ENCODE assay signal across 8 cellular contexts in genomic region chr12:124456652-124457152, GRCh38.
DNase-seq lines count a peak whose midpoint lies in the region; ATAC-seq and TF ChIP-seq lines count a peak whose summit lies in the region.

No MANE protein-coding gene starts in this region.

- H3K79me2 ChIP-seq in DOHH2 (ENCODE audit: control insufficient read depth, low read length) (no peaks in the 10 kb centered on the region), neural progenitor cell (ENCODE audit: low read depth) (peaks cover 4% of the 10 kb centered on the region), mesendoderm (ENCODE audit: control insufficient read depth, insufficient read depth, low read length) (peaks cover 2% of the 10 kb centered on the region)

- H3K27me3 ChIP-seq in DOHH2 (ENCODE audit: control insufficient read depth, low read length): no peaks in the 10 kb centered on the region
- no peaks in the 10 kb centered on the region for H3K27me3 ChIP-seq in neural progenitor cell
- no peaks in the 10 kb centered on the region for H3K27me3 ChIP-seq in endodermal cell (ENCODE audit: control insufficient read depth, insufficient read depth, low read length, poor library complexity, severe bottlenecking)
- H3K27me3 ChIP-seq in mesendoderm (ENCODE audit: insufficient read depth, low read length, poor library complexity): no peaks in the 10 kb centered on the region

- H3K4me2 ChIP-seq in DOHH2 (ENCODE audit: low read length): peak overlapping the region; percentile 64
- H3K4me2 ChIP-seq in neural progenitor cell: no peak overlapping the region
- H3K4me2 ChIP-seq in mesendoderm (ENCODE audit: low read length): no peak overlapping the region

- H2BK15ac ChIP-seq in mesendoderm (replicated peaks; ENCODE audit: low read depth): no peak overlapping the region

- H2BK5ac ChIP-seq in mesendoderm (ENCODE audit: low read length): no peak overlapping the region

- peaks cover 0 to 17% of the 10 kb centered on the region in 2 donors for H3K36me3 Mint-ChIP-seq in naive B cell
- H3K36me3 Mint-ChIP-seq in neural progenitor cell: peaks cover 15% of the 10 kb centered on the region
- H3K36me3 Mint-ChIP-seq in endodermal cell (ENCODE audit: low read depth): peaks cover 39% of the 10 kb centered on the region

- H3K79me1 ChIP-seq in mesendoderm (ENCODE audit: low read length): peaks cover 6% of the 10 kb centered on the region

- no peak overlapping the region for H2BK120ac ChIP-seq in mesendoderm (ENCODE audit: low read depth, low read length)

- H3K56ac ChIP-seq in mesendoderm (ENCODE audit: low read length): no peak overlapping the region

- no peak overlapping the region for H3K4ac ChIP-seq in mesendoderm (ENCODE audit: low read depth, low read length)

- H2AK5ac ChIP-seq in mesendoderm (ENCODE audit: low read length): no peak overlapping the region

- no peak overlapping the region for H3K23ac ChIP-seq in mesendoderm (ENCODE audit: low read length)

- no peak overlapping the region for H2AFZ ChIP-seq in neural progenitor cell (replicated peaks)

- H3F3A ChIP-seq in DOHH2 (ENCODE audit: control insufficient read depth, insufficient read depth) (no peaks in the 10 kb centered on the region; the same call in 1 of the 2 replicates), neural progenitor cell (ENCODE audit: low read depth) (no peaks in the 10 kb centered on the region)

- peak overlapping the region; percentile 54; the same call in 1 of the 2 replicates for H3K4me3 ChIP-seq in DOHH2 (ENCODE audit: low read length)
- H3K4me3 ChIP-seq in neural progenitor cell: no peak overlapping the region
- H3K4me3 ChIP-seq in endodermal cell (ENCODE audit: low read length): no peak overlapping the region
- H3K4me3 ChIP-seq in mesendoderm (ENCODE audit: low read length): no peak overlapping the region

- no peaks in the 10 kb centered on the region for H3K27me3 Mint-ChIP-seq in naive B cell
- peaks cover 8% of the 10 kb centered on the region for H3K27me3 Mint-ChIP-seq in neural progenitor cell (ENCODE audit: insufficient read depth, low read depth)
- no peaks in the 10 kb centered on the region for H3K27me3 Mint-ChIP-seq in endodermal cell (ENCODE audit: insufficient read depth)

- H3K4me1 Mint-ChIP-seq in naive B cell (peaks cover 41 to 62% (median 61%) of the 10 kb centered on the region in 3 donors), neural progenitor cell (peaks cover 21% of the 10 kb centered on the region), endodermal cell (peaks cover 11% of the 10 kb centered on the region)

- peak; percentile 79 for DNase-seq in activated effector memory CD4-positive, alpha-beta T cell treated with anti-CD3 and anti-CD28 coated beads, Interleukin-2, amount 50 U/mL, for 16 hours
- peak; percentile 43 for DNase-seq in naive B cell
- no peak for DNase-seq in neural progenitor cell (ENCODE audit: low spot score)
- DNase-seq in endodermal cell: no peak
- DNase-seq in mesendoderm: no peak

- H4K20me1 ChIP-seq in DOHH2 (ENCODE audit: control insufficient read depth, insufficient read depth, low read depth, low read length): peaks cover 6% of the 10 kb centered on the region; the same call in 1 of the 2 replicates
- H4K20me1 ChIP-seq in neural progenitor cell (ENCODE audit: low read depth): peaks cover 53% of the 10 kb centered on the region

- no peaks in the 10 kb centered on the region for H3K9me3 ChIP-seq in DOHH2 (ENCODE audit: control insufficient read depth, insufficient read depth, low read length)
- H3K9me3 ChIP-seq in neural progenitor cell (ENCODE audit: low read depth): no peaks in the 10 kb centered on the region
- no peaks in the 10 kb centered on the region for H3K9me3 ChIP-seq in endodermal cell (ENCODE audit: control insufficient read depth, low read length)

- H3K4me3 Mint-ChIP-seq in naive B cell (peak overlapping the region; percentile 76 to 90 (median 85)), neural progenitor cell (no peak overlapping the region), endodermal cell (no peak overlapping the region)

- H3K27ac ChIP-seq in DOHH2 (ENCODE audit: low read depth, low read length) (peak overlapping the region; percentile 28), neural progenitor cell (no peak overlapping the region), endodermal cell (ENCODE audit: low read depth, low read length) (no peak overlapping the region), mesendoderm (ENCODE audit: low read depth, low read length) (no peak overlapping the region)

- no peak overlapping the region for H4K5ac ChIP-seq in mesendoderm (ENCODE audit: low read length)

- H3K36me3 ChIP-seq in DOHH2 (ENCODE audit: control insufficient read depth, low read length) (no peaks in the 10 kb centered on the region; the same call in 1 of the 2 replicates), neural progenitor cell (no peaks in the 10 kb centered on the region), endodermal cell (ENCODE audit: control insufficient read depth, insufficient read depth, low read length) (peaks cover 27% of the 10 kb centered on the region), mesendoderm (ENCODE audit: control insufficient read depth, insufficient read depth, low read length) (peaks cover 6% of the 10 kb centered on the region)

- TF ChIP-seq CTCF in DOHH2 (IDR thresholded peaks at IDR 0.05; ENCODE audit: low read depth, low read length, poor library complexity, severe bottlenecking): no peak
- no peak for TF ChIP-seq CTCF in neural progenitor cell (IDR thresholded peaks at IDR 0.05)
- TF ChIP-seq CTCF in endodermal cell (conservative IDR thresholded peaks at IDR 0.05): no peak

- 93 to 96% methylated on average over 22 to 31 of the region's 31 CpGs for WGBS in endodermal cell (ENCODE audit: insufficient coverage in 1 of 2, insufficient read length in 1 of 2), 2 experiments
- WGBS in mesendoderm (ENCODE audit: extremely low coverage, insufficient coverage, low lambda C conversion rate): no CpG with 5 or more reads among the region's 31 CpGs

- H3K9me3 Mint-ChIP-seq in naive B cell (peaks cover 0 to 3% (median 0%) of the 10 kb centered on the region in 7 donors), neural progenitor cell (no peaks in the 10 kb centered on the region), endodermal cell (no peaks in the 10 kb centered on the region)

- ATAC-seq in HG02759 (IDR thresholded peaks at IDR 0.05; ENCODE audit: unreplicated experiment) (peak; percentile 26), naive B cell (ENCODE audit: low read depth in 2 of 2) (peak; percentile 12 to 17), GM18870 (IDR thresholded peaks at IDR 0.05; ENCODE audit: unreplicated experiment) (no peak)

- no peak overlapping the region for H4K8ac ChIP-seq in mesendoderm (ENCODE audit: low read depth, low read length)

- peaks cover 38% of the 10 kb centered on the region for H3K4me1 ChIP-seq in DOHH2 (ENCODE audit: control insufficient read depth, low read length)
- peaks cover 23% of the 10 kb centered on the region for H3K4me1 ChIP-seq in neural progenitor cell
- no peaks in the 10 kb centered on the region for H3K4me1 ChIP-seq in endodermal cell (ENCODE audit: control insufficient read depth, insufficient read depth, low read length)
- no peaks in the 10 kb centered on the region for H3K4me1 ChIP-seq in mesendoderm (ENCODE audit: control insufficient read depth, low read depth, low read length)

- H3K27ac Mint-ChIP-seq in naive B cell: peak overlapping the region in 5 of 6 donors; percentile 49 to 97 (median 94)
- H3K27ac Mint-ChIP-seq in neural progenitor cell: no peak overlapping the region
- no peak overlapping the region for H3K27ac Mint-ChIP-seq in endodermal cell

- H3K18ac ChIP-seq in mesendoderm (ENCODE audit: low read length): no peak overlapping the region

- H3K9me2 ChIP-seq in DOHH2 (replicated peaks; ENCODE audit: control insufficient read depth, low read length): no peaks in the 10 kb centered on the region

- H3K9ac ChIP-seq in neural progenitor cell (no peak overlapping the region), endodermal cell (ENCODE audit: extremely low read depth, low read length, poor library complexity, severe bottlenecking) (no peak overlapping the region), mesendoderm (ENCODE audit: low read length) (no peak overlapping the region)

Comparison
In these comparisons a context has a peak if more than half of its experiments do, and no peak if none do; other contexts are left out.
1. DNase-seq: peak in activated effector memory CD4-positive, alpha-beta T cell treated with anti-CD3 and anti-CD28 coated beads, Interleukin-2, amount 50 U/mL, for 16 hours (single experiment) and naive B cell (single experiment); none in neural progenitor cell (single experiment), endodermal cell (single experiment) and mesendoderm (single experiment).
2. H3K27ac Mint-ChIP-seq: peak in naive B cell (5 of 6); none in neural progenitor cell (single experiment) and endodermal cell (single experiment).
3. H3K4me3 Mint-ChIP-seq: peak in naive B cell (8 of 8); none in neural progenitor cell (single experiment) and endodermal cell (single experiment).